ENCODE assay signal across 40 cellular contexts in the genomic region with DNA sequence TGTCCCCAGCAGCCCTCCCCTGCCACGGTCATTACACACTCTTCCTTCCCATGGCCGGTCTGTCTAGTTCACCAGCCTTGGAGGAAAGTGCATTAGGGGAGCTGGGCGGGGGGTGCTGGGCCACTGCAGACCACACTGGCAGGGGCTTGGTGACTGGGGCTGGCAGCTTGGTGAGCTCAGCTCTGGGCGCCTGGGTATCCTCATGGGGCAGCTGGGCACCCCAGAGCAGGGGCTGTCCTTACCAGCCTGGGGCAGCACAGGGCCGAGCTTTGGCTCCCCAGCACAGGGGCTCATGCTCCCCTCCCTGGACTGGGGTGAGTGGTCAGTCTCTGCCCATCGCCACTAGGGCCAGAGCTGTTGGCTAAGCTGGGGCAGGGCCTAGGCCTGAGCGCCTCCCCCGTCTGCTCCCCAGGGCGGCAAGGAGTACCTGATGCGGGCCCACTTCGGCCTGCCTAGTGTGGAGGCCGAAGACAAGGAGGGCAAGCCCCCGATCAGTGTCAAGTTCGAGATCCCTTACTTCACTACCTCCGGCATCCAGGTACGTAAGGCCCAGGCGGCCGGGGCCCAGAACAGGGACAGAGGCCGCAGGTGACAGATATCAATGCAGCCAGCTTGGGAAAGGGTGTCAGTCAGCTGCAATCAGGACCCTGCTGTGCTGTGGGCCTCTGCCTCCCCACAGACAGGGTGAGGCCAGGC. TPM values are rescaled to one million over a fixed set of nuclear protein-coding genes. Genes with fewer than 3 reads are reported as not detected.
DNase-seq lines count a peak whose midpoint lies in the region; ATAC-seq, FAIRE-seq and TF ChIP-seq lines count a peak whose summit lies in the region.
"Had no signal": no experiment of that assay in that cellular context is flagged by ENCODE, and none has a peak within 500 bp of the region (broad histone marks: within the 10 kb centered on the region; RNA-seq: fewer than 3 reads in every experiment).

No MANE protein-coding gene starts in this region.

- H3K79me1 ChIP-seq in IMR-90 (ENCODE audit: low read depth in 1 of 2, low read length in 2 of 2) = peaks cover 11 to 15% of the 10 kb centered on the region in 2 experiments; a peak in 3 of 4 replicates

- H3K27ac ChIP-seq in IMR-90 (ENCODE audit: insufficient read depth, low read length) (no peak overlapping the region), K562 (ENCODE audit: extremely low read depth, low read depth, low read length) (no peak overlapping the region)
- H3K27ac ChIP-seq: esophagus squamous epithelium, foreskin keratinocyte, heart left ventricle, lower lobe of right lung, suprapubic skin had no signal

- no peaks in the 10 kb centered on the region for H3K27me3 Mint-ChIP-seq in activated CD8-positive, alpha-beta memory T cell treated with anti-CD3 and anti-CD28 coated beads, Interleukin-2, amount 10 ng/mL, durations not matched to agents 7 days and 5 days
- H3K27me3 Mint-ChIP-seq: brain; CD4-positive, CD25-positive, alpha-beta regulatory T cell; naive thymus-derived CD4-positive, alpha-beta T cell; stimulated activated memory B cell treated with anti-CD40 and anti-IgM and Interleukin-4, amounts not matched to agents 10 μg/mL and 1 μg/mL and 100 μg/mL, for 72 hours had no signal

- no peak overlapping the region for H2AK5ac ChIP-seq in IMR-90 (ENCODE audit: low read depth, low read length)

- no peak for DNase-seq in activated CD8-positive, alpha-beta memory T cell treated with anti-CD3 and anti-CD28 coated beads, Interleukin-2, amount 10 ng/mL, durations not matched to agents 7 days and 5 days
- DNase-seq in activated CD8-positive, alpha-beta memory T cell treated with anti-CD3 and anti-CD28 coated beads for 24 hours = no peak
- no peak for DNase-seq in IMR-90
- no peak for DNase-seq in K562 (ENCODE audit: extremely low read depth in 1 of 4, low spot score in 3 of 4)
- DNase-seq in sciatic nerve (ENCODE audit: low spot score) = peak; percentile 53
- DNase-seq in NCI-H1105 treated with DMSO at 0.1 percent for 48 hours (lab: John Stamatoyannopoulos, UW) = no peak
- DNase-seq in SIG-M5 treated with dmso at 0.1 percent for 504 hours (lab: John Stamatoyannopoulos, UW; ENCODE audit: unreplicated experiment) = no peak
- DNase-seq in G401 (ENCODE audit: low spot score) = no peak
- DNase-seq: activated CD4-positive, alpha-beta T cell treated with anti-CD3 and anti-CD28 coated beads, Interleukin-2, amount 50 U/mL, for 48 hours; activated CD4-positive, CD25-positive, alpha-beta regulatory T cell treated with anti-CD3 and anti-CD28 coated beads, Interleukin-2, amount 50 U/mL, for 72 hours; activated T-cell treated with anti-CD3 and anti-CD28 coated beads for 4 hours; amniotic stem cell; CD4-positive, CD25-positive, alpha-beta regulatory T cell; DND-41; dorsolateral prefrontal cortex; esophagus squamous epithelium; foreskin keratinocyte; heart left ventricle; KG1; kidney; lower lobe of right lung; naive thymus-derived CD4-positive, alpha-beta T cell; NCI-H1092 treated with DMSO at 0.1 percent for 48 hours; NCI-H1930; NCI-H2171 treated with DMSO at 0.1 percent for 48 hours; NCI-H510A treated with DMSO at 0.1 percent for 48 hours; stimulated activated CD4-positive, alpha-beta T cell treated with anti-CD3 and anti-CD28 coated beads, Interleukin-15, amount 100 ng/mL, for 24 hours had no signal

- peaks cover 5% of the 10 kb centered on the region; the same call in 1 of the 2 replicates for H4K20me1 ChIP-seq in IMR-90 (ENCODE audit: insufficient read depth, low read length)
- no peaks in the 10 kb centered on the region for H4K20me1 ChIP-seq in K562 (replicated peaks; ENCODE audit: control insufficient read depth, insufficient read depth, low read length)

- H3K56ac ChIP-seq in IMR-90 (ENCODE audit: extremely low read depth, insufficient read depth, low read length) = no peak overlapping the region

- CTCF ChIA-PET in activated CD8-positive, alpha-beta memory T cell treated with anti-CD3 and anti-CD28 coated beads, Interleukin-2, amount 10 ng/mL, durations not matched to agents 7 days and 5 days (lab: Charles Lee) = interaction anchor here (1.1 to 1.3 kb wide), 2 partner anchors 13 to 149 kb away, joined by 3 read pairs; no protein-coding TSS in a partner anchor
- CTCF ChIA-PET in IMR-90 (lab: Yijun Ruan, JAX) = no interaction called here
- CTCF ChIA-PET in K562 (lab: Yijun Ruan, JAX; ENCODE audit: low intra/inter-chr PET ratio) = no interaction called here

- peaks cover 55% of the 10 kb centered on the region for H3K36me3 Mint-ChIP-seq in activated CD8-positive, alpha-beta memory T cell treated with anti-CD3 and anti-CD28 coated beads, Interleukin-2, amount 10 ng/mL, durations not matched to agents 7 days and 5 days

- TF ChIP-seq POLR2A in IMR-90 (IDR thresholded peaks at IDR 0.05; ENCODE audit: low read depth, low read length) = no peak
- no peak for TF ChIP-seq POLR2A in K562 (conservative IDR thresholded peaks at IDR 0.05)

- H2AFZ ChIP-seq in IMR-90 (replicated peaks; ENCODE audit: low read length, poor library complexity) = no peak overlapping the region
- H2AFZ ChIP-seq in K562 (ENCODE audit: low read depth, low read length) = no peak overlapping the region

- peaks cover 71% of the 10 kb centered on the region for H3K36me3 ChIP-seq in IMR-90 (ENCODE audit: control insufficient read depth, insufficient read depth, low read length)
- peaks cover 25% of the 10 kb centered on the region; the same call in 2 of the 3 replicates for H3K36me3 ChIP-seq in K562 (ENCODE audit: control insufficient read depth, insufficient read depth, low read length)

- FAIRE-seq in K562 (lab: Jason Lieb, UNC) = no peak
- FAIRE-seq: D721Med, GM18507, H1, HTR-8/SVneo, kidney had no signal

- H4K8ac ChIP-seq in IMR-90 (ENCODE audit: low read depth in 2 of 2, low read length in 2 of 2) = no peak overlapping the region

- H3K79me2 ChIP-seq in K562 (ENCODE audit: control insufficient read depth, insufficient read depth, low read length) = no peaks in the 10 kb centered on the region

- no peak for TF ChIP-seq EP300 in K562 (IDR thresholded peaks at IDR 0.05; ENCODE audit: low read length)

- no peak overlapping the region for H3K4me3 Mint-ChIP-seq in activated CD8-positive, alpha-beta memory T cell treated with anti-CD3 and anti-CD28 coated beads, Interleukin-2, amount 10 ng/mL, durations not matched to agents 7 days and 5 days
- H3K4me3 Mint-ChIP-seq: brain; CD4-positive, CD25-positive, alpha-beta regulatory T cell; naive thymus-derived CD4-positive, alpha-beta T cell; stimulated activated memory B cell treated with anti-CD40 and anti-IgM and Interleukin-4, amounts not matched to agents 10 μg/mL and 1 μg/mL and 100 μg/mL, for 72 hours; T-helper 1 cell treated with Interleukin-12 subunit alpha and Interleukin-12 subunit beta and Interleukin-4 antibody, amounts not matched to agents 30 μg/mL and 1 μg/mL, for 36 hours had no signal

- in situ Hi-C loops in IMR-90 (cut with MboI; ENCODE audit: low sequenced_read_pairs) (no loop called here), K562 (cut with MboI) (no loop called here), G401 (cut with HindIII; ENCODE audit: low sequenced_read_pairs) (loop anchor here (25.0 kb wide), 1 partner anchor 129 kb away; no protein-coding TSS in a partner anchor)

- H3K4me3 ChIP-seq in IMR-90 (ENCODE audit: insufficient read depth, low read depth, low read length) (no peak overlapping the region), K562 (no peak overlapping the region)
- H3K4me3 ChIP-seq: dorsolateral prefrontal cortex, esophagus squamous epithelium, heart left ventricle, lower lobe of right lung, suprapubic skin had no signal

- no peak for TF ChIP-seq CTCF in IMR-90 (conservative IDR thresholded peaks at IDR 0.05; ENCODE audit: low read depth, low read length)
- no peak for TF ChIP-seq CTCF in K562 (IDR thresholded peaks at IDR 0.05 in 2 of 3, conservative IDR thresholded peaks at IDR 0.05 in 1 of 3; ENCODE audit: insufficient read depth in 2 of 3, low read depth in 1 of 3, low read length in 3 of 3)

- POLR2A ChIA-PET in IMR-90 (lab: Charles Lee; ENCODE audit: unreplicated experiment) (no interaction called here), K562 (lab: Yijun Ruan, JAX) (no interaction called here)

- H3K4ac ChIP-seq in IMR-90 (ENCODE audit: low read depth, low read length) = no peak overlapping the region

- no peaks in the 10 kb centered on the region for H3K9me3 Mint-ChIP-seq in activated CD8-positive, alpha-beta memory T cell treated with anti-CD3 and anti-CD28 coated beads, Interleukin-2, amount 10 ng/mL, durations not matched to agents 7 days and 5 days (ENCODE audit: low read depth)
- H3K9me3 Mint-ChIP-seq: stimulated activated memory B cell treated with anti-CD40 and anti-IgM and Interleukin-4, amounts not matched to agents 10 μg/mL and 1 μg/mL and 100 μg/mL, for 72 hours; T-helper 1 cell treated with Interleukin-12 subunit alpha and Interleukin-12 subunit beta and Interleukin-4 antibody, amounts not matched to agents 30 μg/mL and 1 μg/mL, for 36 hours had no signal

- no peak overlapping the region for H2BK20ac ChIP-seq in IMR-90 (ENCODE audit: low read depth, low read length)

- ATAC-seq in activated CD8-positive, alpha-beta memory T cell treated with anti-CD3 and anti-CD28 coated beads, Interleukin-2, amount 10 ng/mL, durations not matched to agents 7 days and 5 days = no peak
- ATAC-seq in IMR-90 (ENCODE audit: low read depth) (no peak), K562 (no peak), sciatic nerve (peak; percentile 7)
- ATAC-seq: foreskin keratinocyte; lower lobe of right lung; naive thymus-derived CD4-positive, alpha-beta T cell had no signal

- 100% methylated on average over 3 of the region's 19 CpGs; no CpG with 5 or more reads in 1 of the 2 experiments for WGBS in IMR-90 (ENCODE audit: extremely low coverage in 2 of 2, insufficient read length in 1 of 2), 2 experiments
- 94% methylated on average over 14 of the region's 19 CpGs for WGBS in K562 (ENCODE audit: insufficient coverage, low coverage, missing lambda C conversion rate)

- H4K5ac ChIP-seq in IMR-90 (ENCODE audit: low read depth, low read length) = no peak overlapping the region

- intact Hi-C loops in IMR-90 (cut with micrococcal nuclease) = no loop called here
- intact Hi-C loops in K562 (cut with micrococcal nuclease) = no loop called here
- intact Hi-C loops in sciatic nerve (cut with DNase I) = no loop called here

- H2BK120ac ChIP-seq in IMR-90 (ENCODE audit: low read depth, low read length) = no peak overlapping the region

- H2BK15ac ChIP-seq in IMR-90 (ENCODE audit: low read depth, low read length) = no peak overlapping the region

- H3K14ac ChIP-seq in IMR-90 (replicated peaks; ENCODE audit: low read depth, low read length) = no peak overlapping the region

- H3K27me3 ChIP-seq in IMR-90 (ENCODE audit: control insufficient read depth, insufficient read depth, low read length) = no peaks in the 10 kb centered on the region
- no peaks in the 10 kb centered on the region for H3K27me3 ChIP-seq in K562 (ENCODE audit: control insufficient read depth in 2 of 2, insufficient read depth in 2 of 2, low read length in 2 of 2)
- H3K27me3 ChIP-seq: dorsolateral prefrontal cortex, esophagus squamous epithelium, foreskin keratinocyte, heart left ventricle, suprapubic skin had no signal

- H2AK9ac ChIP-seq in IMR-90 (replicated peaks; ENCODE audit: low read depth, low read length, poor library complexity) = peak overlapping the region; percentile 28

- H3K4me1 ChIP-seq in IMR-90 (ENCODE audit: control insufficient read depth, insufficient read depth, low read length) (no peaks in the 10 kb centered on the region), K562 (replicated peaks in 1 of 2; ENCODE audit: control insufficient read depth in 2 of 2, insufficient read depth in 2 of 2, low read length in 2 of 2) (peaks cover 0 to 13% of the 10 kb centered on the region in 2 experiments; a peak in 2 of 5 replicates)
- H3K4me1 ChIP-seq: esophagus squamous epithelium, foreskin keratinocyte, lower lobe of right lung, suprapubic skin had no signal

- H3K4me1 Mint-ChIP-seq in activated CD8-positive, alpha-beta memory T cell treated with anti-CD3 and anti-CD28 coated beads, Interleukin-2, amount 10 ng/mL, durations not matched to agents 7 days and 5 days = peaks cover 17% of the 10 kb centered on the region
- H3K4me1 Mint-ChIP-seq: brain had no signal

- no peak overlapping the region for H2BK5ac ChIP-seq in IMR-90 (ENCODE audit: low read depth, low read length, poor library complexity, severe bottlenecking)

- no peak overlapping the region for H3K9ac ChIP-seq in IMR-90 (ENCODE audit: low read depth, low read length)
- peak overlapping the region in 1 of 2 experiments; percentile 17; a peak in 1 of 4 replicates for H3K9ac ChIP-seq in K562 (ENCODE audit: insufficient read depth in 1 of 2, low read depth in 2 of 2, low read length in 2 of 2)

- H3K9me3 ChIP-seq in IMR-90 (ENCODE audit: control insufficient read depth, insufficient read depth, low read length) = no peaks in the 10 kb centered on the region
- no peaks in the 10 kb centered on the region for H3K9me3 ChIP-seq in K562 (replicated peaks; ENCODE audit: control insufficient read depth, insufficient read depth, low read depth, low read length)
- H3K9me3 ChIP-seq: esophagus squamous epithelium, heart left ventricle, lower lobe of right lung, suprapubic skin had no signal

- H3K9me1 ChIP-seq in IMR-90 (ENCODE audit: insufficient read depth, low read length) = no peaks in the 10 kb centered on the region; the same call in 1 of the 2 replicates
- H3K9me1 ChIP-seq in K562 (ENCODE audit: control insufficient read depth, insufficient read depth, low read length) = no peaks in the 10 kb centered on the region

- H3K23ac ChIP-seq in IMR-90 (ENCODE audit: low read depth, low read length) = no peak overlapping the region

- H4K91ac ChIP-seq in IMR-90 (ENCODE audit: insufficient read depth, low read depth, low read length) = no peak overlapping the region

- BruUV-seq in IMR-90 (replicated peaks; lab: Mats Ljungman, UMichigan) (no TSS peak), K562 (replicated peaks; lab: Mats Ljungman, UMichigan) (no TSS peak)

- TF ChIP-seq RAD21 in IMR-90 (IDR thresholded peaks at IDR 0.05; ENCODE audit: low read length) (no peak), K562 (CRISPR knock-in tag; conservative IDR thresholded peaks at IDR 0.05 in 1 of 2, IDR thresholded peaks at IDR 0.05 in 1 of 2) (no peak)

- H3K27ac Mint-ChIP-seq in activated CD8-positive, alpha-beta memory T cell treated with anti-CD3 and anti-CD28 coated beads, Interleukin-2, amount 10 ng/mL, durations not matched to agents 7 days and 5 days = peak overlapping the region; percentile 48
- H3K27ac Mint-ChIP-seq: brain; CD4-positive, CD25-positive, alpha-beta regulatory T cell; stimulated activated memory B cell treated with anti-CD40 and anti-IgM and Interleukin-4, amounts not matched to agents 10 μg/mL and 1 μg/mL and 100 μg/mL, for 72 hours; T-helper 1 cell treated with Interleukin-12 subunit alpha and Interleukin-12 subunit beta and Interleukin-4 antibody, amounts not matched to agents 30 μg/mL and 1 μg/mL, for 36 hours had no signal

- H3K18ac ChIP-seq in IMR-90 (ENCODE audit: low read depth, low read length) = no peak overlapping the region

- H3K4me2 ChIP-seq in IMR-90 (ENCODE audit: low read depth, low read length) (no peak overlapping the region), K562 (ENCODE audit: insufficient read depth, low read length) (no peak overlapping the region)

- dilution Hi-C loops in IMR-90 (cut with HindIII; ENCODE audit: low sequenced_read_pairs, unreplicated experiment) = no loop called here

RNA-seq across cellular contexts. Expression of a gene that starts 35.5 kb away (rescaled TPM):
- 100 to 1,000 TPM; 144 to 154 TPM for total RNA-seq in activated CD8-positive, alpha-beta memory T cell treated with anti-CD3 and anti-CD28 coated beads, Interleukin-2, amount 10 ng/mL, durations not matched to agents 7 days and 5 days
- total RNA-seq in IMR-90 (2012; rRNA removed) (85.1 and 85.8 TPM in 2 replicates), K562 (2014; rRNA removed) (48.0 and 53.8 TPM in 2 replicates), K562 (2014; rRNA removed; fragmentation: Illumina TruSeq; extraction: Trizol) (12.9 and 17.1 TPM in 2 replicates), K562 (2015; rRNA removed; fragmentation: Illumina TruSeq; extraction: Trizol) (28.1 and 28.6 TPM in 2 replicates), K562 (2021) (53.6 and 56.2 TPM in 2 replicates), sciatic nerve (76.8 TPM)
- polyA plus RNA-seq in IMR-90 (2012; rRNA removed) (97.4 and 99.1 TPM in 2 replicates), K562 (2011; rRNA removed) (29.1 and 42.9 TPM in 2 replicates), K562 (2014; fragmentation: Illumina TruSeq; extraction: Trizol) (35.4 and 44.5 TPM in 2 replicates), K562 (2014; fragmentation: Nextera tagmentation; extraction: Ambion mirVana) (1 to 10 TPM in 1 of 2 experiments, under 1 TPM in 1; 0.87 to 3.0 TPM), K562 (2014; rRNA removed) (34.8 and 39.4 TPM in 2 replicates)
- polyA plus RNA-seq in IMR-90 (2012; cell fraction: cytosol; rRNA removed) = 70.2 and 144 TPM in 2 replicates
- 123 and 181 TPM in 2 replicates for polyA plus RNA-seq in IMR-90 (2012; cell fraction: nucleus; rRNA removed; ENCODE audit: low replicate concordance)
- 43.5 and 103 TPM in 2 replicates for total RNA-seq in K562 (2011; cell fraction: chromatin; rRNA removed; ENCODE audit: low replicate concordance)
- 56.9 and 61.7 TPM in 2 replicates for total RNA-seq in K562 (2011; cell fraction: nucleolus; rRNA removed)
- total RNA-seq in K562 (2011; cell fraction: nucleoplasm; rRNA removed) = 39.8 and 44.1 TPM in 2 replicates
- 39.5 and 53.3 TPM in 2 replicates for polyA plus RNA-seq in K562 (2011; cell fraction: cytosol; rRNA removed)
- polyA plus RNA-seq in K562 (2011; cell fraction: nucleus; rRNA removed) = 75.6 and 83.2 TPM in 2 replicates
- polyA plus RNA-seq in K562 (2012) = 66.8 and 85.3 TPM in 2 replicates
- polyA minus RNA-seq in K562 (2011; rRNA and poly(A)+ RNA removed) = 17.9 and 23.9 TPM in 2 replicates
- polyA minus RNA-seq in K562 (2011; cell fraction: cytosol; rRNA and poly(A)+ RNA removed) = 41.5 and 47.6 TPM in 2 replicates
- 21.9 and 34.4 TPM in 2 replicates for polyA minus RNA-seq in K562 (2011; cell fraction: nucleus; rRNA and poly(A)+ RNA removed)
- total RNA-seq in G401 (2014; rRNA removed; shearing (Covaris generic)) = 91.4 and 95.6 TPM in 2 replicates

RNA-seq across cellular contexts. Expression of a gene that starts 48.0 kb away (rescaled TPM):
- total RNA-seq in activated CD8-positive, alpha-beta memory T cell treated with anti-CD3 and anti-CD28 coated beads, Interleukin-2, amount 10 ng/mL, durations not matched to agents 7 days and 5 days = 10 to 100 TPM; 64.6 to 72.0 TPM
- total RNA-seq in IMR-90 (2012; rRNA removed) (99.2 and 99.5 TPM in 2 replicates), K562 (2014; rRNA removed) (94.5 and 95.8 TPM in 2 replicates), K562 (2014; rRNA removed; fragmentation: Illumina TruSeq; extraction: Trizol) (54.5 and 57.2 TPM in 2 replicates), K562 (2015; rRNA removed; fragmentation: Illumina TruSeq; extraction: Trizol) (70.9 and 73.7 TPM in 2 replicates), K562 (2021) (44.9 and 45.9 TPM in 2 replicates), sciatic nerve (44.8 TPM)
- polyA plus RNA-seq in IMR-90 (2012; rRNA removed) (127 and 130 TPM in 2 replicates), K562 (2011; rRNA removed) (82.6 and 96.7 TPM in 2 replicates), K562 (2014; fragmentation: Illumina TruSeq; extraction: Trizol) (76.2 and 77.8 TPM in 2 replicates), K562 (2014; fragmentation: Nextera tagmentation; extraction: Ambion mirVana) (10 to 100 TPM; 30.7 to 43.0 TPM), K562 (2014; rRNA removed) (94.5 and 102 TPM in 2 replicates)
- polyA plus RNA-seq in IMR-90 (2012; cell fraction: cytosol; rRNA removed) = 90.2 and 102 TPM in 2 replicates
- polyA plus RNA-seq in IMR-90 (2012; cell fraction: nucleus; rRNA removed; ENCODE audit: low replicate concordance) = 46.1 and 82.1 TPM in 2 replicates
- total RNA-seq in K562 (2011; cell fraction: chromatin; rRNA removed; ENCODE audit: low replicate concordance) = 14.8 and 20.8 TPM in 2 replicates
- 14.2 and 16.1 TPM in 2 replicates for total RNA-seq in K562 (2011; cell fraction: nucleolus; rRNA removed)
- 18.8 and 21.6 TPM in 2 replicates for total RNA-seq in K562 (2011; cell fraction: nucleoplasm; rRNA removed)
- 84.9 and 85.1 TPM in 2 replicates for polyA plus RNA-seq in K562 (2011; cell fraction: cytosol; rRNA removed)
- polyA plus RNA-seq in K562 (2011; cell fraction: nucleus; rRNA removed) = 37.5 and 41.1 TPM in 2 replicates
- 50.8 and 60.4 TPM in 2 replicates for polyA plus RNA-seq in K562 (2012)
- polyA minus RNA-seq in K562 (2011; rRNA and poly(A)+ RNA removed) = 28.1 and 34.6 TPM in 2 replicates
- polyA minus RNA-seq in K562 (2011; cell fraction: cytosol; rRNA and poly(A)+ RNA removed) = 14.7 and 21.1 TPM in 2 replicates
- polyA minus RNA-seq in K562 (2011; cell fraction: nucleus; rRNA and poly(A)+ RNA removed) = 6.2 and 10.3 TPM in 2 replicates
- 161 and 172 TPM in 2 replicates for total RNA-seq in G401 (2014; rRNA removed; shearing (Covaris generic))

RNA-seq across cellular contexts. Expression of a gene that starts 59.9 kb away (rescaled TPM):
- not detected for total RNA-seq in activated CD8-positive, alpha-beta memory T cell treated with anti-CD3 and anti-CD28 coated beads, Interleukin-2, amount 10 ng/mL, durations not matched to agents 7 days and 5 days
- not detected in 2 replicates for total RNA-seq in IMR-90 (2012; rRNA removed)
- not detected in 2 replicates for polyA plus RNA-seq in IMR-90 (2012; rRNA removed)
- not detected in 2 replicates for polyA plus RNA-seq in IMR-90 (2012; cell fraction: cytosol; rRNA removed)
- not detected in 2 replicates for polyA plus RNA-seq in IMR-90 (2012; cell fraction: nucleus; rRNA removed; ENCODE audit: low replicate concordance)
- total RNA-seq in K562 (2011; cell fraction: chromatin; rRNA removed; ENCODE audit: low replicate concordance) = not detected in 2 replicates
- not detected in 2 replicates for total RNA-seq in K562 (2011; cell fraction: nucleolus; rRNA removed)
- not detected in 2 replicates for total RNA-seq in K562 (2011; cell fraction: nucleoplasm; rRNA removed)
- not detected in 2 replicates for total RNA-seq in K562 (2014; rRNA removed)
- total RNA-seq in K562 (2014; rRNA removed; fragmentation: Illumina TruSeq; extraction: Trizol) = not detected in 2 replicates
- total RNA-seq in K562 (2015; rRNA removed; fragmentation: Illumina TruSeq; extraction: Trizol) = not detected in 2 replicates
- total RNA-seq in K562 (2021) = not detected in 2 replicates
- polyA plus RNA-seq in K562 (2011; rRNA removed) = not detected in 2 replicates
- polyA plus RNA-seq in K562 (2011; cell fraction: cytosol; rRNA removed) = not detected in 2 replicates
- not detected in 2 replicates for polyA plus RNA-seq in K562 (2011; cell fraction: nucleus; rRNA removed)
- not detected in 2 replicates for polyA plus RNA-seq in K562 (2012)
- polyA plus RNA-seq in K562 (2014; fragmentation: Illumina TruSeq; extraction: Trizol) = not detected in 2 replicates
- polyA plus RNA-seq in K562 (2014; fragmentation: Nextera tagmentation; extraction: Ambion mirVana) = under 1 TPM in 1 of 2 experiments, not detected in 1; 0.08 TPM
- 0.13 TPM in 1 of 2 replicates, not detected in the other for polyA plus RNA-seq in K562 (2014; rRNA removed)
- not detected in 2 replicates for polyA minus RNA-seq in K562 (2011; rRNA and poly(A)+ RNA removed)
- polyA minus RNA-seq in K562 (2011; cell fraction: cytosol; rRNA and poly(A)+ RNA removed) = not detected in 2 replicates
- not detected in 2 replicates for polyA minus RNA-seq in K562 (2011; cell fraction: nucleus; rRNA and poly(A)+ RNA removed)
- not detected for total RNA-seq in sciatic nerve
- not detected in 2 replicates for total RNA-seq in G401 (2014; rRNA removed; shearing (Covaris generic))
- total RNA-seq: A172; CD4-positive, CD25-positive, alpha-beta regulatory T cell; cerebellum; dorsolateral prefrontal cortex; esophagus squamous epithelium; foreskin keratinocyte; H1; heart left ventricle; kidney; lower lobe of right lung; MCF 10A; naive thymus-derived CD4-positive, alpha-beta T cell; osteocyte; suprapubic skin; ureter had no signal
- polyA plus RNA-seq: CD4-positive, CD25-positive, alpha-beta regulatory T cell; foreskin keratinocyte; H1; heart left ventricle; naive thymus-derived CD4-positive, alpha-beta T cell had no signal
